ENCODE assay signal across 8 cellular contexts in genomic region chr4:119314356-119314755, GRCh38. TPM values are rescaled to one million over a fixed set of nuclear protein-coding genes. Genes with fewer than 3 reads are reported as not detected.
DNase-seq lines count a peak whose midpoint lies in the region; ATAC-seq, FAIRE-seq and TF ChIP-seq lines count a peak whose summit lies in the region.

No MANE protein-coding gene starts in this region.

- H3K27ac Mint-ChIP-seq in nephron = peak overlapping the region in 1 of 3 experiments; percentile 9

- H3K4me1 Mint-ChIP-seq in nephron = no peaks in the 10 kb centered on the region

- no peaks in the 10 kb centered on the region for H3K36me3 Mint-ChIP-seq in nephron (ENCODE audit: low read depth)

- ATAC-seq in GM18868 (IDR thresholded peaks at IDR 0.05; ENCODE audit: unreplicated experiment) (peak; percentile 84), omental fat pad (ENCODE audit: low FRiP score) (no peak)

- H3K27me3 Mint-ChIP-seq in nephron (ENCODE audit: low read depth) = peaks cover 5% of the 10 kb centered on the region

- peak; percentile 65 for TF ChIP-seq CTCF in D721Med (IDR thresholded peaks at IDR 0.05; ENCODE audit: insufficient read depth, missing control alignments)
- peak; percentile 58 to 71 (median 62) for TF ChIP-seq CTCF in nephron (IDR thresholded peaks at IDR 0.05; ENCODE audit: unreplicated experiment in 3 of 3)
- TF ChIP-seq CTCF in omental fat pad (IDR thresholded peaks at IDR 0.05) = no peak

- H3K4me3 Mint-ChIP-seq in nephron = no peak overlapping the region

- no peak for TF ChIP-seq EP300 in Ishikawa (IDR thresholded peaks at IDR 0.05; ENCODE audit: borderline replicate concordance)

- TF ChIP-seq RAD21 in Ishikawa (IDR thresholded peaks at IDR 0.05; ENCODE audit: low read depth) = peak; percentile 68

- no peaks in the 10 kb centered on the region for H3K9me3 Mint-ChIP-seq in nephron

- no peak for DNase-seq in D721Med (ENCODE audit: insufficient read length, low spot score)
- peak; percentile 39 for DNase-seq in RPMI7951 (ENCODE audit: low read depth)
- DNase-seq in omental fat pad (ENCODE audit: low spot score) = no peak
- DNase-seq in activated effector memory CD4-positive, alpha-beta T cell treated with anti-CD3 and anti-CD28 coated beads, Interleukin-2, amount 50 U/mL, for 16 hours = no peak

- FAIRE-seq in D721Med (lab: Jason Lieb, UNC) (peak; percentile 67), endometrium (lab: Jason Lieb, UNC) (peak; percentile 57)

TF ChIP-seq in Ishikawa, 13 proteins besides CTCF, POLR2A, EP300 and RAD21:
- no peak for TF ChIP-seq TCF12 (IDR thresholded peaks at IDR 0.05; ENCODE audit: low read depth)
- TF ChIP-seq TEAD4 (IDR thresholded peaks at IDR 0.05) = no peak
- TF ChIP-seq CEBPB (IDR thresholded peaks at IDR 0.05) = no peak
- no peak for TF ChIP-seq ZBTB7A (IDR thresholded peaks at IDR 0.05; ENCODE audit: low read depth)
TF ChIP-seq in Ishikawa: peak in this region for 0.

RNA-seq across cellular contexts. Expression of gene FABP2, which starts 7.6 kb away (rescaled TPM):
- not detected in 2 replicates for total RNA-seq in RPMI7951 (2014; rRNA removed; shearing (Covaris generic))
- total RNA-seq in omental fat pad = not detected

Comparison
In these comparisons a context has a peak if more than half of its experiments do, and no peak if none do; other contexts are left out.
1. CTCF ChIP-seq: peak in D721Med (single experiment) and nephron (3 of 3); none in omental fat pad (0 of 3).